1 cellular context compared by ENCODE assay signal in genomic region chr11:130779943-130780342, GRCh38.
TF ChIP-seq lines count a peak whose summit lies in the region.

No MANE protein-coding gene starts in this region.

TF ChIP-seq in IMR-90, 13 proteins besides CTCF, POLR2A, EP300 and RAD21 (continued from another document):
- no peak for TF ChIP-seq ELK1 (IDR thresholded peaks at IDR 0.05; ENCODE audit: borderline replicate concordance, low read depth, low read length)
- TF ChIP-seq RFX5 (IDR thresholded peaks at IDR 0.05; ENCODE audit: low read depth, low read length), result no peak
- TF ChIP-seq CHD1 (IDR thresholded peaks at IDR 0.05; ENCODE audit: low read depth, low read length), result no peak
- no peak for TF ChIP-seq MAZ (IDR thresholded peaks at IDR 0.05; ENCODE audit: borderline replicate concordance, low read depth, low read length)
- TF ChIP-seq CEBPB (IDR thresholded peaks at IDR 0.05; ENCODE audit: low read depth, low read length), result no peak
- no peak for TF ChIP-seq BHLHE40 (IDR thresholded peaks at IDR 0.05; ENCODE audit: low read depth, low read length)
- no peak for TF ChIP-seq NFE2L2 (IDR thresholded peaks at IDR 0.05; ENCODE audit: low read depth, low read length)
- TF ChIP-seq MAFK (IDR thresholded peaks at IDR 0.05; ENCODE audit: low read depth, low read length), result no peak
TF ChIP-seq in IMR-90: peak in this region for 0.
